7 cellular contexts compared by ENCODE assay signal in genomic region chr5:81912933-81913332, GRCh38.
"Had no signal": no experiment of that assay in that cellular context is flagged by ENCODE, and none has a peak within 500 bp of the region (broad histone marks: within the 10 kb centered on the region; RNA-seq: fewer than 3 reads in every experiment).

No MANE protein-coding gene starts in this region.

- FAIRE-seq: HepG2, HTR-8/SVneo, K562 had no signal

- DNase-seq: IMR-90, KBM-7, KG1 had no signal

- H3K27me3 Mint-ChIP-seq: IgD-negative memory B cell had no signal

- H3K36me3 Mint-ChIP-seq: IgD-negative memory B cell had no signal

- H3K4me3 Mint-ChIP-seq: IgD-negative memory B cell had no signal

- H3K27ac Mint-ChIP-seq: IgD-negative memory B cell had no signal

- ATAC-seq: HepG2, K562 had no signal
